ENCODE assay signal across 9 cellular contexts in genomic region chr6:26045939-26046368, GRCh38. TPM values are rescaled to one million over a fixed set of nuclear protein-coding genes. Genes with fewer than 3 reads are reported as not detected.
DNase-seq lines count a peak whose midpoint lies in the region; ATAC-seq, FAIRE-seq and TF ChIP-seq lines count a peak whose summit lies in the region.
"Had no signal": no experiment of that assay in that cellular context is flagged by ENCODE, and none has a peak within 500 bp of the region (broad histone marks: within the 10 kb centered on the region; RNA-seq: fewer than 3 reads in every experiment).

No MANE protein-coding gene starts in this region.

- no peak for FAIRE-seq in urothelium cell line (lab: Jason Lieb, UNC)

- peaks cover 30% of the 10 kb centered on the region for H3K4me1 Mint-ChIP-seq in Calu3 (ENCODE audit: low read depth, unreplicated experiment)
- H3K4me1 Mint-ChIP-seq in activated naive CD8-positive, alpha-beta T cell treated with anti-CD3 and anti-CD28 coated beads, Interleukin-2, amount 50 U/mL, for 24 hours: peaks cover 34% of the 10 kb centered on the region

- H2BK120ac ChIP-seq in mesenchymal stem cell (ENCODE audit: low read depth, low read length): no peak overlapping the region

- H4K91ac ChIP-seq in mesenchymal stem cell (ENCODE audit: low read length): no peak overlapping the region

- H3K9ac ChIP-seq in HUES64 (ENCODE audit: low read depth, low read length) (0 out of 2 replicates have a peak overlapping the region, but pooled peaks have one; percentile 32), mesenchymal stem cell (ENCODE audit: low read length) (peak overlapping the region; percentile 87)
- H3K9ac ChIP-seq: KMS-11 had no signal

- no peak overlapping the region for H4K8ac ChIP-seq in mesenchymal stem cell (ENCODE audit: low read length)

- no peak overlapping the region for H3K4me2 ChIP-seq in mesenchymal stem cell (ENCODE audit: low read length, poor library complexity, severe bottlenecking)
- H3K4me2 ChIP-seq: KMS-11 had no signal

- H3K27me3 ChIP-seq in HUES64 (ENCODE audit: insufficient read depth, low read length) (no peaks in the 10 kb centered on the region), mesenchymal stem cell (ENCODE audit: control insufficient read depth in 1 of 2, insufficient read depth in 1 of 2, low read length in 2 of 2) (no peaks in the 10 kb centered on the region)

- no peak overlapping the region for H3K23ac ChIP-seq in mesenchymal stem cell (ENCODE audit: low read length in 2 of 2)

- H3K36me3 Mint-ChIP-seq in Calu3 (ENCODE audit: insufficient read depth, unreplicated experiment): peaks cover 32% of the 10 kb centered on the region
- no peaks in the 10 kb centered on the region for H3K36me3 Mint-ChIP-seq in activated naive CD8-positive, alpha-beta T cell treated with anti-CD3 and anti-CD28 coated beads, Interleukin-2, amount 50 U/mL, for 24 hours (ENCODE audit: low read depth)

- H3K27ac ChIP-seq in HUES64 (ENCODE audit: low read depth, low read length) (0 out of 2 replicates have a peak overlapping the region, but pooled peaks have one; percentile 35), mesenchymal stem cell (ENCODE audit: low read length, poor library complexity, severe bottlenecking) (no peak overlapping the region)
- H3K27ac ChIP-seq: KMS-11 had no signal

- H3K18ac ChIP-seq in mesenchymal stem cell (ENCODE audit: low read depth in 1 of 2, low read length in 2 of 2): no peak overlapping the region

- peak overlapping the region; percentile 95 for H3K27ac Mint-ChIP-seq in Calu3 (ENCODE audit: unreplicated experiment)
- peak overlapping the region; percentile 99 for H3K27ac Mint-ChIP-seq in activated naive CD8-positive, alpha-beta T cell treated with anti-CD3 and anti-CD28 coated beads, Interleukin-2, amount 50 U/mL, for 24 hours

- no peaks in the 10 kb centered on the region for H3K9me3 Mint-ChIP-seq in Calu3 (ENCODE audit: low read depth, unreplicated experiment)
- H3K9me3 Mint-ChIP-seq in activated naive CD8-positive, alpha-beta T cell treated with anti-CD3 and anti-CD28 coated beads, Interleukin-2, amount 50 U/mL, for 24 hours: no peaks in the 10 kb centered on the region

- no peaks in the 10 kb centered on the region for H3K27me3 Mint-ChIP-seq in Calu3 (ENCODE audit: unreplicated experiment)
- peaks cover 7% of the 10 kb centered on the region for H3K27me3 Mint-ChIP-seq in activated naive CD8-positive, alpha-beta T cell treated with anti-CD3 and anti-CD28 coated beads, Interleukin-2, amount 50 U/mL, for 24 hours

- H3K36me3 ChIP-seq in HUES64 (ENCODE audit: insufficient read depth, low read length) (no peaks in the 10 kb centered on the region), mesenchymal stem cell (ENCODE audit: control insufficient read depth in 1 of 2, insufficient read depth in 2 of 2, low read depth in 1 of 2, low read length in 2 of 2) (no peaks in the 10 kb centered on the region)

- no peak overlapping the region for H2BK15ac ChIP-seq in mesenchymal stem cell (ENCODE audit: low read depth, poor library complexity, severe bottlenecking)

- H3K4me1 ChIP-seq in HUES64 (ENCODE audit: insufficient read depth, low read length) (peaks cover 8% of the 10 kb centered on the region), mesenchymal stem cell (ENCODE audit: control insufficient read depth, insufficient read depth, low read depth, low read length) (no peaks in the 10 kb centered on the region)

- no peak overlapping the region for H2BK5ac ChIP-seq in mesenchymal stem cell (ENCODE audit: low read depth, low read length, poor library complexity, severe bottlenecking)

- intact Hi-C loops in Calu3 (cut with micrococcal nuclease; ENCODE audit: unreplicated experiment): loop anchor here (5.0 kb wide), 1 partner anchor 156 kb away; a partner anchor contains a TSS

- no peak overlapping the region for H2BK12ac ChIP-seq in mesenchymal stem cell (ENCODE audit: low read length in 2 of 2)

- DNase-seq in Calu3: no peak
- no peak for DNase-seq in activated naive CD8-positive, alpha-beta T cell treated with anti-CD3 and anti-CD28 coated beads, Interleukin-2, amount 50 U/mL, for 24 hours
- DNase-seq in mesenchymal stem cell: no peak
- DNase-seq in globus pallidus (ENCODE audit: low spot score): no peak
- no peak for DNase-seq in urothelium cell line (ENCODE audit: low spot score)

- H3K9me3 ChIP-seq in HUES64 (ENCODE audit: insufficient read depth, low read depth, low read length): no peaks in the 10 kb centered on the region
- H3K9me3 ChIP-seq in mesenchymal stem cell (ENCODE audit: control insufficient read depth, low read length): no peaks in the 10 kb centered on the region

- H3K4me3 ChIP-seq in HUES64 (ENCODE audit: low read length): peak overlapping the region; percentile 30; the same call in 1 of the 2 replicates
- peak overlapping the region in 1 of 2 experiments; percentile 82 for H3K4me3 ChIP-seq in mesenchymal stem cell (ENCODE audit: insufficient read depth in 1 of 2, low read depth in 1 of 2, low read length in 2 of 2)

- no peak overlapping the region for H2AK5ac ChIP-seq in mesenchymal stem cell (ENCODE audit: low read length, severe bottlenecking)

- ATAC-seq in activated naive CD8-positive, alpha-beta T cell treated with anti-CD3 and anti-CD28 coated beads, Interleukin-2, amount 50 U/mL, for 24 hours: no peak
- no peak for ATAC-seq in HG03460 (IDR thresholded peaks at IDR 0.05; ENCODE audit: unreplicated experiment)
- no peak for ATAC-seq in HG03196 (IDR thresholded peaks at IDR 0.05; ENCODE audit: unreplicated experiment)

- BruUV-seq in Calu3 (replicated peaks; lab: Mats Ljungman, UMichigan): no TSS peak

- 91% methylated on average over 3 of the region's 5 CpGs for WGBS in HUES64
- 100% methylated on average over 2 of the region's 5 CpGs for WGBS in mesenchymal stem cell

- peak overlapping the region; percentile 81 for H3K4me3 Mint-ChIP-seq in Calu3 (ENCODE audit: low read depth, unreplicated experiment)
- peak overlapping the region; percentile 89 for H3K4me3 Mint-ChIP-seq in activated naive CD8-positive, alpha-beta T cell treated with anti-CD3 and anti-CD28 coated beads, Interleukin-2, amount 50 U/mL, for 24 hours

- TF ChIP-seq CTCF in Calu3 (IDR thresholded peaks at IDR 0.05; ENCODE audit: unreplicated experiment): no peak

- no peak overlapping the region for H3K4ac ChIP-seq in mesenchymal stem cell (ENCODE audit: low read depth in 1 of 2, low read length in 2 of 2)

- H3K14ac ChIP-seq in mesenchymal stem cell (ENCODE audit: low read length in 2 of 2): no peak overlapping the region

- H2AFZ ChIP-seq in mesenchymal stem cell (ENCODE audit: low read depth, low read length): no peak overlapping the region

- CTCF ChIA-PET in Calu3 (lab: Charles Lee): interaction anchor here (0.9 to 2.5 kb wide), 6 partner anchors 14 to 24 kb away, joined by 3 to 24 read pairs (median 4); a partner anchor contains a TSS

- no peaks in the 10 kb centered on the region for H3K79me1 ChIP-seq in mesenchymal stem cell (replicated peaks; ENCODE audit: low read length, poor library complexity, severe bottlenecking)

RNA-seq across cellular contexts. Expression of gene HFE, which starts 41.3 kb away (rescaled TPM):
- 24.9 and 27.1 TPM in 2 replicates for total RNA-seq in Calu3 (2022)
- polyA plus RNA-seq in HUES64 (2013, experiment 1 of 2): 0.35 TPM
- 1.0 TPM for polyA plus RNA-seq in HUES64 (2013, experiment 2 of 2)
- polyA plus RNA-seq in mesenchymal stem cell (2013, experiment 1 of 2): 10.1 TPM
- polyA plus RNA-seq in mesenchymal stem cell (2013, experiment 2 of 2): 9.2 TPM
